In the genomic region with DNA sequence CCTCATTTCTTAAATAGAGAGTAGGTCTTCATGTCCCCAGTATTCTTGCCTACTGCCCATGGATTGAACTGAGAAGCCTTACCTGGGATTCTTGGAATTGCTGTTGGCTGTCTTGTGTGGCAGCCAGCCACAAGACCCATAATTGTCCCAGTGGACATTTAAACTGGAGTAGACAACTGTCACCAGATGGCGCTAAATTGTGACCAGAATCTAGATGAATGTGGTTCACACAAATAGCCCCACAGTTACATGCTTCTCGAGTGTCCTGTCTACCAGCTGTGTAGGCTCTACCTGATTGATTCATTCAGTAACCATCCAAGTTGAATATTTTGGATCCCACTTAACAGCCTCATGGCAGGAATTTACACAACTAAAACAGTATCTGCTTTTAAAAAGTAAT, we compare ENCODE assay signal across 8 cellular contexts.
DNase-seq lines count a peak whose midpoint lies in the region; ATAC-seq and TF ChIP-seq lines count a peak whose summit lies in the region.

No MANE protein-coding gene starts in this region.

- no peaks in the 10 kb centered on the region; the same call in 1 of the 2 replicates for H4K20me1 ChIP-seq in KMS-11 (ENCODE audit: insufficient read depth)

- no peak overlapping the region for H3K9ac ChIP-seq in KMS-11

- no peaks in the 10 kb centered on the region for H3K9me3 ChIP-seq in SJCRH30 (replicated peaks)

- H3K4me3 ChIP-seq in KMS-11 (IDR thresholded peaks at IDR 0.05; ENCODE audit: insufficient read depth, low read depth, low read length) (no peak overlapping the region), SJCRH30 (no peak overlapping the region), fibroblast of villous mesenchyme (ENCODE audit: low read depth, low read length) (no peak overlapping the region)

- no peak overlapping the region for H3K27ac ChIP-seq in KMS-11
- peak overlapping the region; percentile 45 for H3K27ac ChIP-seq in SJCRH30
- H3K27ac ChIP-seq in RWPE1: no peak overlapping the region

- peaks cover 26% of the 10 kb centered on the region for H3K4me1 ChIP-seq in KMS-11 (ENCODE audit: low read depth, poor library complexity, severe bottlenecking)
- peaks cover 60% of the 10 kb centered on the region for H3K4me1 ChIP-seq in SJCRH30

- H3K4me2 ChIP-seq in KMS-11: no peak overlapping the region; the same call in 1 of the 2 replicates

- DNase-seq in DMS 273 (lab: John Stamatoyannopoulos, UW; ENCODE audit: unreplicated experiment) (peak; percentile 81), SJCRH30 (peak; percentile 57 to 82), fibroblast of villous mesenchyme (ENCODE audit: low read depth) (peak; percentile 53), RWPE1 (ENCODE audit: low spot score) (no peak)
- no peak for DNase-seq in stimulated activated naive CD8-positive, alpha-beta T cell treated with anti-CD3 and anti-CD28 coated beads, Interleukin-15, Interleukin-2, amounts not matched to agents 100 U/mL and 50 U/mL, for 24 hours
- DNase-seq in stimulated activated CD4-positive, alpha-beta T cell treated with anti-CD3 and anti-CD28 coated beads, Interleukin-1b, Interleukin-23, amount 100 ng/mL, for 48 hours: no peak

- POLR2A ChIA-PET in RWPE1 (lab: Yijun Ruan, JAX; ENCODE audit: low non-redundant PET): no interaction called here

- H3K27me3 ChIP-seq in KMS-11 (ENCODE audit: insufficient read depth, low read depth): no peaks in the 10 kb centered on the region
- H3K27me3 ChIP-seq in SJCRH30: no peaks in the 10 kb centered on the region

- CTCF ChIA-PET in RWPE1 (lab: Yijun Ruan, JAX): interaction anchor here (1.1 kb wide), 1 partner anchor 60 kb away, joined by 4 read pairs; no protein-coding TSS in a partner anchor

- H2AFZ ChIP-seq in KMS-11 (ENCODE audit: low read depth): no peak overlapping the region

- peak; percentile 64 for ATAC-seq in GM19372 (IDR thresholded peaks at IDR 0.05; ENCODE audit: low read depth, unreplicated experiment)
- peak; percentile 58 for ATAC-seq in stimulated activated naive CD8-positive, alpha-beta T cell treated with anti-CD3 and anti-CD28 coated beads, Interleukin-15, Interleukin-2, amounts not matched to agents 100 U/mL and 50 U/mL, for 24 hours

- TF ChIP-seq CTCF in KMS-11 (conservative IDR thresholded peaks at IDR 0.05; ENCODE audit: low read depth, low read length) (peak; percentile 65), fibroblast of villous mesenchyme (IDR thresholded peaks at IDR 0.05; ENCODE audit: insufficient read depth, low read depth, low read length) (peak; percentile 31), RWPE1 (conservative IDR thresholded peaks at IDR 0.05; ENCODE audit: low read depth) (no peak)

- peaks cover 33% of the 10 kb centered on the region; the same call in 1 of the 2 replicates for H3K79me2 ChIP-seq in KMS-11 (ENCODE audit: insufficient read depth, low read depth)

- H3K36me3 ChIP-seq in KMS-11 (ENCODE audit: insufficient read depth) (no peaks in the 10 kb centered on the region), SJCRH30 (no peaks in the 10 kb centered on the region)

Comparison
In these comparisons a context has a peak if more than half of its experiments do, and no peak if none do; other contexts are left out.
1. DNase-seq: peak in DMS 273 (single experiment), SJCRH30 (2 of 2) and fibroblast of villous mesenchyme (single experiment); none in stimulated activated naive CD8-positive, alpha-beta T cell treated with anti-CD3 and anti-CD28 coated beads, Interleukin-15, Interleukin-2, amounts not matched to agents 100 U/mL and 50 U/mL, for 24 hours (single experiment), RWPE1 (single experiment) and stimulated activated CD4-positive, alpha-beta T cell treated with anti-CD3 and anti-CD28 coated beads, Interleukin-1b, Interleukin-23, amount 100 ng/mL, for 48 hours (single experiment).